In genomic region chr3:172298247-172298646, GRCh38 we compare ENCODE assay signal across 23 cellular contexts.
"Had no signal": no experiment of that assay in that cellular context is flagged by ENCODE, and none has a peak within 500 bp of the region (broad histone marks: within the 10 kb centered on the region; RNA-seq: fewer than 3 reads in every experiment).

No MANE protein-coding gene starts in this region.

- H3K27me3 Mint-ChIP-seq: activated B cell treated with CpG ODN at 0.5 μM for 24 hours; activated CD8-positive, alpha-beta T cell treated with anti-CD3 and anti-CD28 coated beads for 36 hours; activated naive CD4-positive, alpha-beta T cell treated with anti-CD3 and anti-CD28 coated beads, Interleukin-2, amount 50 U/mL, for 24 hours; activated T-helper 17 cell treated with anti-CD3 and anti-CD28 coated beads, Interleukin-2, amount 50 U/mL, for 72 hours; central memory CD8-positive, alpha-beta T cell; natural killer cell treated with Interleukin-12 subunit alpha and Interleukin-12 subunit beta and Interleukin-15 and Interleukin-18, amount 100 ng/mL, for 72 hours had no signal

- H3K4me1 Mint-ChIP-seq: activated B cell treated with CpG ODN at 0.5 μM for 24 hours; activated naive CD4-positive, alpha-beta T cell treated with anti-CD3 and anti-CD28 coated beads, Interleukin-2, amount 50 U/mL, for 24 hours; activated T-helper 17 cell treated with anti-CD3 and anti-CD28 coated beads, Interleukin-2, amount 50 U/mL, for 72 hours; central memory CD8-positive, alpha-beta T cell had no signal

- H3K27ac Mint-ChIP-seq: activated B cell treated with CpG ODN at 0.5 μM for 24 hours; activated CD8-positive, alpha-beta T cell treated with anti-CD3 and anti-CD28 coated beads for 36 hours; activated naive CD4-positive, alpha-beta T cell treated with anti-CD3 and anti-CD28 coated beads, Interleukin-2, amount 50 U/mL, for 24 hours; activated T-helper 17 cell treated with anti-CD3 and anti-CD28 coated beads, Interleukin-2, amount 50 U/mL, for 72 hours; natural killer cell treated with Interleukin-12 subunit alpha and Interleukin-12 subunit beta and Interleukin-15 and Interleukin-18, amount 100 ng/mL, for 72 hours had no signal

- H3K4me3 ChIP-seq: colonic mucosa, dorsolateral prefrontal cortex, left ventricle myocardium inferior, mucosa of descending colon, right lobe of liver, thyroid gland, upper lobe of right lung had no signal

- H3K4me3 Mint-ChIP-seq: activated B cell treated with CpG ODN at 0.5 μM for 24 hours; activated CD8-positive, alpha-beta T cell treated with anti-CD3 and anti-CD28 coated beads for 36 hours; activated naive CD4-positive, alpha-beta T cell treated with anti-CD3 and anti-CD28 coated beads, Interleukin-2, amount 50 U/mL, for 24 hours; activated T-cell treated with anti-CD3 and anti-CD28 coated beads, Interleukin-2, amount 50 U/mL, for 4 hours; activated T-helper 17 cell treated with anti-CD3 and anti-CD28 coated beads, Interleukin-2, amount 50 U/mL, for 72 hours; central memory CD8-positive, alpha-beta T cell; natural killer cell treated with Interleukin-12 subunit alpha and Interleukin-12 subunit beta and Interleukin-15 and Interleukin-18, amount 100 ng/mL, for 72 hours had no signal

- H3K27ac ChIP-seq: colonic mucosa, dorsolateral prefrontal cortex, left ventricle myocardium inferior, right lobe of liver, thyroid gland, upper lobe of right lung had no signal

- FAIRE-seq: bronchial epithelial cell, frontal cortex had no signal

- H3K9me3 ChIP-seq: colonic mucosa, left ventricle myocardium inferior, mucosa of descending colon, right lobe of liver, thyroid gland, upper lobe of right lung had no signal

- H3K27me3 ChIP-seq: colonic mucosa, dorsolateral prefrontal cortex, right lobe of liver, thyroid gland, upper lobe of right lung had no signal

- H3K4me1 ChIP-seq: colonic mucosa, right lobe of liver, thyroid gland, upper lobe of right lung had no signal

- ATAC-seq: activated CD8-positive, alpha-beta T cell treated with anti-CD3 and anti-CD28 coated beads for 36 hours; activated T-cell treated with anti-CD3 and anti-CD28 coated beads, Interleukin-2, amount 50 U/mL, for 4 hours; activated T-helper 17 cell treated with anti-CD3 and anti-CD28 coated beads, Interleukin-2, amount 50 U/mL, for 72 hours; mucosa of descending colon; natural killer cell treated with Interleukin-12 subunit alpha and Interleukin-12 subunit beta and Interleukin-15 and Interleukin-18, amount 100 ng/mL, for 72 hours; right lobe of liver; stimulated activated naive CD8-positive, alpha-beta T cell treated with anti-CD3 and anti-CD28 coated beads, Interleukin-15, Interleukin-2, amounts not matched to agents 100 U/mL and 50 U/mL, for 24 hours; upper lobe of right lung had no signal

- H3K9me3 Mint-ChIP-seq: activated CD8-positive, alpha-beta T cell treated with anti-CD3 and anti-CD28 coated beads for 36 hours; activated naive CD4-positive, alpha-beta T cell treated with anti-CD3 and anti-CD28 coated beads, Interleukin-2, amount 50 U/mL, for 24 hours; activated T-cell treated with anti-CD3 and anti-CD28 coated beads, Interleukin-2, amount 50 U/mL, for 4 hours; activated T-helper 17 cell treated with anti-CD3 and anti-CD28 coated beads, Interleukin-2, amount 50 U/mL, for 72 hours; central memory CD8-positive, alpha-beta T cell; natural killer cell treated with Interleukin-12 subunit alpha and Interleukin-12 subunit beta and Interleukin-15 and Interleukin-18, amount 100 ng/mL, for 72 hours had no signal

- DNase-seq: activated B cell treated with CpG ODN at 0.5 μM for 24 hours; activated CD4-positive, alpha-beta T cell treated with anti-CD3 and anti-CD28 coated beads, Interleukin-2, amount 50 U/mL, for 1 hour; activated CD8-positive, alpha-beta T cell treated with anti-CD3 and anti-CD28 coated beads for 36 hours; activated gamma-delta T cell treated with Interleukin-2 at 50 U/mL for 16 hours; activated T-cell treated with anti-CD3 and anti-CD28 coated beads, Interleukin-2, amount 50 U/mL, for 4 hours; colonic mucosa; dorsolateral prefrontal cortex; effector memory CD4-positive, alpha-beta T cell; left ventricle myocardium inferior; mucosa of descending colon; posterior cingulate gyrus; right lobe of liver; stimulated activated CD4-positive, alpha-beta T cell treated with anti-CD3 and anti-CD28 coated beads, Interleukin-12 subunit alpha, Interleukin-12 subunit beta, amount 100 ng/mL, for 4 hours; stimulated activated CD4-positive, alpha-beta T cell treated with anti-CD3 and anti-CD28 coated beads, Interleukin-4, amount 100 ng/mL, for 1 hour; stimulated activated naive CD8-positive, alpha-beta T cell treated with anti-CD3 and anti-CD28 coated beads, Interleukin-15, Interleukin-2, amounts not matched to agents 100 U/mL and 50 U/mL, for 24 hours; thyroid gland; upper lobe of right lung had no signal
